Comparison of ENCODE assay signal across 20 cellular contexts in the genomic region with DNA sequence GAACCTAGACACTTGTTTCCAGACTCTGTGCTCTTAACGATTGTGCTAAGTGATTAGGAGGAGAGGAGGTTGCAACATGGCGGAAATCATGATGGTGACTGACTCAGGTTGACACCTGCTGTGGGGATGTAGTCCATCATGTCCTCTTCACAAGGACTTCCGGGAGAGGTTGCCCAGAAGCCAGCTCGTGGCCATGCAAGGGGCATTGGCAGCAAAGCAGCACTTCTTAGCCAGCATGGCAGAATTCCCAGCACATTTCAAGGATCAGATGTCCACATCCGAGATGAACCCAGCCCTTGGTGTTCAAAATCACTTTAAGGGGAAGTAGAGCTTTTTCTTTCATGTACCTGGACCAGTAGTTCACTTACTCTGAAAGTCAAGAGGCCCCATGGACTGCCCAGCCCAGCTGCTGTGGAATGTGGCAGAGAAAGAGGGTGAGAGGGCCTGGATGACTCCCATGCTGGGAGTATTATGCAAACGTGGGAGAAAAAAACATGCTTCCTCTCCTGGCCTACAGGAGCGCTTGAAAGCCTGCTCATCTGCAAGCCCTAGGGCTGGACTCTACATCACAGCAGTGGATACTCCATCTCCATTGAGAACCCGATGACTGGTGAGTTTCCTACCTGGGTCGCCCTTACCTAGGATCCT.
DNase-seq lines count a peak whose midpoint lies in the region; ATAC-seq and TF ChIP-seq lines count a peak whose summit lies in the region.
"Had no signal": no experiment of that assay in that cellular context is flagged by ENCODE, and none has a peak within 500 bp of the region (broad histone marks: within the 10 kb centered on the region; RNA-seq: fewer than 3 reads in every experiment).

No MANE protein-coding gene starts in this region.

- peaks cover 3 to 4% of the 10 kb centered on the region in 2 donors for H3K4me1 ChIP-seq in aorta (ENCODE audit: control insufficient read depth in 1 of 2, insufficient read depth in 2 of 2, low read length in 2 of 2)
- no peaks in the 10 kb centered on the region for H3K4me1 ChIP-seq in CD8-positive, alpha-beta memory T cell (ENCODE audit: insufficient read depth, low read length)

- TF ChIP-seq CTCF in epithelial cell of esophagus (IDR thresholded peaks at IDR 0.05; ENCODE audit: insufficient read depth, low read depth, low read length, missing control alignments) = no peak

- H3K4me3 Mint-ChIP-seq in CD8-positive, alpha-beta memory T cell = no peak overlapping the region
- H3K4me3 Mint-ChIP-seq: CD8-positive, alpha-beta T cell; stimulated activated effector memory CD8-positive, alpha-beta T cell treated with anti-CD3 and anti-CD28 coated beads, Interleukin-12 subunit alpha, Interleukin-12 subunit beta, amount 100 ng/mL, for 72 hours had no signal

- H3K9me3 Mint-ChIP-seq in CD8-positive, alpha-beta memory T cell = no peaks in the 10 kb centered on the region
- H3K9me3 Mint-ChIP-seq: CD8-positive, alpha-beta T cell; stimulated activated effector memory CD8-positive, alpha-beta T cell treated with anti-CD3 and anti-CD28 coated beads, Interleukin-12 subunit alpha, Interleukin-12 subunit beta, amount 100 ng/mL, for 72 hours had no signal

- intact Hi-C loops in aorta (cut with DNase I) = no loop called here

- ATAC-seq in aorta (ENCODE audit: low FRiP score) (peak; percentile 27), GM19328 (IDR thresholded peaks at IDR 0.05; ENCODE audit: unreplicated experiment) (no peak)
- ATAC-seq: CD8-positive, alpha-beta T cell; mucosa of descending colon; stimulated activated effector memory CD8-positive, alpha-beta T cell treated with anti-CD3 and anti-CD28 coated beads, Interleukin-12 subunit alpha, Interleukin-12 subunit beta, amount 100 ng/mL, for 72 hours had no signal

- H3K4me1 Mint-ChIP-seq in CD8-positive, alpha-beta memory T cell = no peaks in the 10 kb centered on the region
- H3K4me1 Mint-ChIP-seq: stimulated activated effector memory CD8-positive, alpha-beta T cell treated with anti-CD3 and anti-CD28 coated beads, Interleukin-12 subunit alpha, Interleukin-12 subunit beta, amount 100 ng/mL, for 72 hours had no signal

- no peaks in the 10 kb centered on the region for H3K27me3 ChIP-seq in aorta (ENCODE audit: control insufficient read depth in 1 of 2, insufficient read depth in 2 of 2, low read length in 1 of 2)
- H3K27me3 ChIP-seq in CD8-positive, alpha-beta memory T cell (ENCODE audit: insufficient read depth, low read length, poor library complexity, severe bottlenecking) = no peaks in the 10 kb centered on the region
- H3K27me3 ChIP-seq: suprapubic skin had no signal

- peaks cover 3 to 7% of the 10 kb centered on the region in 2 donors for H3K27me3 Mint-ChIP-seq in CD8-positive, alpha-beta memory T cell

- CTCF ChIA-PET in CD8-positive, alpha-beta memory T cell (lab: Charles Lee) = no interaction called here

- WGBS in aorta, 2 donors = 57 to 58% methylated on average over 9 of the region's 9 CpGs

- POLR2A ChIA-PET in CD8-positive, alpha-beta memory T cell (lab: Charles Lee) = no interaction called here

- H3K4me3 ChIP-seq in epithelial cell of esophagus (ENCODE audit: low read length) (no peak overlapping the region), aorta (ENCODE audit: low read length in 2 of 2) (no peak overlapping the region)
- H3K4me3 ChIP-seq in CD8-positive, alpha-beta memory T cell (ENCODE audit: low read length) = no peak overlapping the region
- H3K4me3 ChIP-seq: mucosa of descending colon, skin epidermis, suprapubic skin had no signal

- no peaks in the 10 kb centered on the region for H3K36me3 ChIP-seq in aorta (ENCODE audit: control insufficient read depth in 1 of 2, insufficient read depth in 2 of 2, low read length in 1 of 2)
- H3K36me3 ChIP-seq in CD8-positive, alpha-beta memory T cell (ENCODE audit: insufficient read depth, low read length) = no peaks in the 10 kb centered on the region
- H3K36me3 ChIP-seq: suprapubic skin, WERI-Rb-1 had no signal

- DNase-seq in NCI-H1092 treated with DMSO at 0.1 percent for 48 hours (lab: John Stamatoyannopoulos, UW) (peak; percentile 63), epithelial cell of esophagus (ENCODE audit: low read depth) (peak; percentile 25), medulla oblongata (ENCODE audit: extremely low spot score) (peak; percentile 44), aorta (no peak), DMS 273 treated with DMSO at 0.1 percent for 48 hours (lab: John Stamatoyannopoulos, UW) (no peak)
- DNase-seq in CD8-positive, alpha-beta memory T cell = no peak
- DNase-seq: activated CD4-positive, alpha-beta T cell treated with anti-CD3 and anti-CD28 coated beads, Interleukin-2, amount 50 U/mL, for 1 hour; activated effector memory CD4-positive, alpha-beta T cell treated with Interleukin-2 at 50 U/mL for 16 hours; CD8-positive, alpha-beta T cell; DMS53; effector memory CD4-positive, alpha-beta T cell; mucosa of descending colon; NCI-H1417; NCI-H526 treated with DMSO at 0.1 percent for 48 hours; stimulated activated CD4-positive, alpha-beta T cell treated with anti-CD3 and anti-CD28 coated beads, Interleukin-2, amount 100 ng/mL, for 24 hours; WERI-Rb-1 had no signal

- no peaks in the 10 kb centered on the region for H3K9me3 ChIP-seq in aorta (ENCODE audit: control insufficient read depth, low read length)
- H3K9me3 ChIP-seq in CD8-positive, alpha-beta memory T cell (ENCODE audit: low read length) = no peaks in the 10 kb centered on the region
- H3K9me3 ChIP-seq: mucosa of descending colon, suprapubic skin had no signal

- H3K27ac Mint-ChIP-seq in CD8-positive, alpha-beta memory T cell = no peak overlapping the region
- H3K27ac Mint-ChIP-seq: CD8-positive, alpha-beta T cell; stimulated activated effector memory CD8-positive, alpha-beta T cell treated with anti-CD3 and anti-CD28 coated beads, Interleukin-12 subunit alpha, Interleukin-12 subunit beta, amount 100 ng/mL, for 72 hours had no signal

- H3K36me3 Mint-ChIP-seq in CD8-positive, alpha-beta memory T cell = no peaks in the 10 kb centered on the region
- H3K36me3 Mint-ChIP-seq: CD8-positive, alpha-beta T cell; stimulated activated effector memory CD8-positive, alpha-beta T cell treated with anti-CD3 and anti-CD28 coated beads, Interleukin-12 subunit alpha, Interleukin-12 subunit beta, amount 100 ng/mL, for 72 hours had no signal

- no peak overlapping the region for H3K27ac ChIP-seq in aorta (ENCODE audit: low read depth in 1 of 2, low read length in 2 of 2)
- H3K27ac ChIP-seq in CD8-positive, alpha-beta memory T cell (ENCODE audit: low read depth, low read length) = no peak overlapping the region
- H3K27ac ChIP-seq: skin epidermis, suprapubic skin, WERI-Rb-1 had no signal

Comparison
In these comparisons a context has a peak if more than half of its experiments do, and no peak if none do; other contexts are left out.
1. DNase-seq: peak in NCI-H1092 treated with DMSO at 0.1 percent for 48 hours (single experiment), epithelial cell of esophagus (single experiment) and medulla oblongata (single experiment); none in aorta (0 of 2), CD8-positive, alpha-beta memory T cell (0 of 5) and DMS 273 treated with DMSO at 0.1 percent for 48 hours (single experiment).